1 cellular context compared by ENCODE assay signal in genomic region chr22:47000256-47000655, GRCh38.
TF ChIP-seq lines count a peak whose summit lies in the region.

No MANE protein-coding gene starts in this region.

TF ChIP-seq in HCT116, 20 proteins besides CTCF, POLR2A, EP300 and RAD21 (continued from another document):
- TF ChIP-seq POLR2AphosphoS5 (IDR thresholded peaks at IDR 0.05; ENCODE audit: low read depth, low read length), result no peak
- TF ChIP-seq CEBPB (IDR thresholded peaks at IDR 0.05; ENCODE audit: low read depth), result no peak
- TF ChIP-seq YY1 (IDR thresholded peaks at IDR 0.05; ENCODE audit: extremely low read depth, insufficient replicate concordance, low read depth, low read length), result no peak
